7 cellular contexts compared by ENCODE assay signal in genomic region chr14:90362558-90362896, GRCh38.
"Had no signal": no experiment of that assay in that cellular context is flagged by ENCODE, and none has a peak within 500 bp of the region (broad histone marks: within the 10 kb centered on the region; RNA-seq: fewer than 3 reads in every experiment).

No MANE protein-coding gene starts in this region.

- H3K4me1 ChIP-seq: HAP-1 had no signal

- H3K4me3 ChIP-seq: GM23248, HAP-1 had no signal

- H3K36me3 ChIP-seq: HAP-1 had no signal

- H3K9ac ChIP-seq: GM23248 had no signal

- H2AFZ ChIP-seq: GM23248 had no signal

- H3K9me3 Mint-ChIP-seq: IgD-negative memory B cell had no signal

- H3K27ac ChIP-seq: GM23248 had no signal

- FAIRE-seq: HTR-8/SVneo had no signal

- H3K4me1 Mint-ChIP-seq: IgD-negative memory B cell had no signal

- H3K4me3 Mint-ChIP-seq: IgD-negative memory B cell had no signal

- H3K9me3 ChIP-seq: HAP-1 had no signal

- ATAC-seq: HCT116 had no signal

- DNase-seq: GM23248, GOT3, H7 had no signal
